Comparison of ENCODE assay signal across 15 cellular contexts in genomic region chr9:72254881-72255545, GRCh38.
"Had no signal": no experiment of that assay in that cellular context is flagged by ENCODE, and none has a peak within 500 bp of the region (broad histone marks: within the 10 kb centered on the region; RNA-seq: fewer than 3 reads in every experiment).

No MANE protein-coding gene starts in this region.

- H3K36me3 ChIP-seq: esophagus squamous epithelium, gastrocnemius medialis, left lung, prostate gland, sigmoid colon had no signal

- DNase-seq: activated effector memory CD4-positive, alpha-beta T cell treated with anti-CD3 and anti-CD28 coated beads, Interleukin-2, amount 50 U/mL, for 16 hours; activated naive CD8-positive, alpha-beta T cell treated with anti-CD3 and anti-CD28 coated beads for 36 hours; activated T-cell treated with anti-CD3 and anti-CD28 coated beads, Interleukin-2, amount 50 U/mL, for 1 hour; esophagus squamous epithelium; gastrocnemius medialis; left lung; mucosa of descending colon; natural killer cell; occipital lobe; sigmoid colon; stimulated activated CD4-positive, alpha-beta T cell treated with anti-CD3 and anti-CD28 coated beads, Interleukin-2, amount 100 ng/mL, for 24 hours; stimulated activated naive B cell treated with anti-CD40 and anti-IgM and Interleukin-4, amounts not matched to agents 10 μg/mL and 1 μg/mL and 100 μg/mL, for 72 hours; T-helper 2 cell had no signal

- H3K27me3 ChIP-seq: esophagus squamous epithelium, gastrocnemius medialis, sigmoid colon had no signal

- H3K4me3 ChIP-seq: esophagus squamous epithelium, gastrocnemius medialis, left lung, mucosa of descending colon, prostate gland, sigmoid colon had no signal

- ATAC-seq: activated CD4-positive, CD25-positive, alpha-beta regulatory T cell treated with anti-CD3 and anti-CD28 coated beads, Interleukin-2, amount 50 U/mL, for 24 hours; gastrocnemius medialis; left lung; mucosa of descending colon; natural killer cell; stimulated activated naive B cell treated with anti-CD40 and anti-IgM and Interleukin-4, amounts not matched to agents 10 μg/mL and 1 μg/mL and 100 μg/mL, for 72 hours had no signal

- H3K9me3 ChIP-seq: esophagus squamous epithelium, gastrocnemius medialis, left lung, mucosa of descending colon, prostate gland, sigmoid colon had no signal

- H3K4me1 ChIP-seq: esophagus squamous epithelium, gastrocnemius medialis, left lung, prostate gland, sigmoid colon had no signal

- H3K27ac ChIP-seq: esophagus squamous epithelium, gastrocnemius medialis, left lung, prostate gland, sigmoid colon had no signal
